23 cellular contexts compared by ENCODE assay signal in the genomic region with DNA sequence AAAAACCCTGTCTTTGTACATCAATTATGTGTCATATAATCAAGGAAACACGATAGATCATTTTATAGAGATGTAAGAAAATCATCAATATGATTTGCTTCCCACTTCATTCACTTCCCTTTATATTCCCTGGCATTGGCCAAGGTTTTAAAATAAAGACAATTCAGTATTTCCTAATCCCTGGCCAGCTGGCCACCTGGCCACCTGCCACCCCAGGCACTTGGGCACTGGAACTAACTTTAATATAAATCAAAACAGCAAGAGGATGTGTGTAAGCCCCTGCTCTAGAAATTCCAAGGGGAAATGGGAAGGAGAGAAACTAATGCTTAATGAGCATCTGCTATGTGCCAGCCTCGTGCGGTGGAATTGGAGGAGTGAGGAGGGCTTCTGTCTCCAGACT. TPM values are rescaled to one million over a fixed set of nuclear protein-coding genes. Genes with fewer than 3 reads are reported as not detected.
A peak's percentile ranks its signal among the peaks of the same experiment; 100 is the strongest.
DNase-seq lines count a peak whose midpoint lies in the region; ATAC-seq, FAIRE-seq and TF ChIP-seq lines count a peak whose summit lies in the region.
"Had no signal": no experiment of that assay in that cellular context is flagged by ENCODE, and none has a peak within 500 bp of the region (broad histone marks: within the 10 kb centered on the region; RNA-seq: fewer than 3 reads in every experiment).

No MANE protein-coding gene starts in this region.

- H3K36me3 Mint-ChIP-seq in central memory CD8-positive, alpha-beta T cell (ENCODE audit: insufficient read depth) = peaks cover 4% of the 10 kb centered on the region
- H3K36me3 Mint-ChIP-seq in nephron (ENCODE audit: low read depth) = no peaks in the 10 kb centered on the region
- H3K36me3 Mint-ChIP-seq: CD8-positive, alpha-beta T cell; T-cell had no signal

- H3K4me1 Mint-ChIP-seq in central memory CD8-positive, alpha-beta T cell = peaks cover 37% of the 10 kb centered on the region
- H3K4me1 Mint-ChIP-seq in nephron = peaks cover 48% of the 10 kb centered on the region

- H4K20me1 ChIP-seq in GM23248 (ENCODE audit: insufficient read depth) = no peaks in the 10 kb centered on the region

- H3K9ac ChIP-seq in GM23248 = no peak overlapping the region
- H3K9ac ChIP-seq: SK-N-SH had no signal

- H2AFZ ChIP-seq in GM23248 = no peak overlapping the region

- intact Hi-C loops in prostate gland (cut with DNase I) = no loop called here

- no peaks in the 10 kb centered on the region for H3K27me3 ChIP-seq in GM23248 (replicated peaks; ENCODE audit: insufficient read depth)
- H3K27me3 ChIP-seq in prostate gland (replicated peaks; ENCODE audit: insufficient read depth) = no peaks in the 10 kb centered on the region

- in situ Hi-C loops in GM23248 (cut with MboI) = no loop called here

- H3K4me3 Mint-ChIP-seq in central memory CD8-positive, alpha-beta T cell = no peak overlapping the region
- no peak overlapping the region for H3K4me3 Mint-ChIP-seq in nephron
- H3K4me3 Mint-ChIP-seq: CD8-positive, alpha-beta T cell; H9; T-cell had no signal

- no peaks in the 10 kb centered on the region for H3K9me2 ChIP-seq in GM23248 (ENCODE audit: insufficient read depth)
- H3K9me2 ChIP-seq: SK-N-SH had no signal

- no peak for TF ChIP-seq POLR2A in prostate gland (IDR thresholded peaks at IDR 0.05)
- TF ChIP-seq POLR2A in GM12892 (IDR thresholded peaks at IDR 0.05; ENCODE audit: low read depth, low read length) = no peak

- H3K4me3 ChIP-seq in GM23248 = no peak overlapping the region
- H3K4me3 ChIP-seq in prostate gland = no peak overlapping the region

- H3K36me3 ChIP-seq in GM23248 (ENCODE audit: low read depth) (no peaks in the 10 kb centered on the region), prostate gland (no peaks in the 10 kb centered on the region)

- peak; percentile 21 for DNase-seq in GM23248
- peak; percentile 15 for DNase-seq in NCI-H446 treated with DMSO at 0.1 percent for 48 hours (lab: John Stamatoyannopoulos, UW)
- DNase-seq in central memory CD8-positive, alpha-beta T cell (ENCODE audit: low spot score in 2 of 2) = no peak
- no peak for DNase-seq in GM19239 (ENCODE audit: insufficient read length, low spot score)
- no peak for DNase-seq in NCI-H2171 treated with DMSO at 0.1 percent for 48 hours (lab: John Stamatoyannopoulos, UW)
- DNase-seq in prostate gland (ENCODE audit: low spot score) = no peak
- no peak for DNase-seq in GM12892 (ENCODE audit: insufficient read length)
- DNase-seq: CD8-positive, alpha-beta T cell; GDM1; IMR-90; Karpas-422; NCI-H1105; NCI-H1694; NCI-H2227 treated with DMSO at 0.1 percent for 48 hours; NCI-H69; Right ventricle myocardium superior; SK-N-SH; T-cell had no signal

- ATAC-seq in central memory CD8-positive, alpha-beta T cell (replicated peaks; ENCODE audit: extremely low read depth, poor library complexity, severe bottlenecking) = no peak
- ATAC-seq: CD8-positive, alpha-beta T cell; Panc1; T-cell had no signal

- H3K27me3 Mint-ChIP-seq in central memory CD8-positive, alpha-beta T cell = no peaks in the 10 kb centered on the region
- H3K27me3 Mint-ChIP-seq in nephron (ENCODE audit: low read depth) = peaks cover 16% of the 10 kb centered on the region
- H3K27me3 Mint-ChIP-seq: T-cell had no signal

- TF ChIP-seq CTCF in nephron (IDR thresholded peaks at IDR 0.05; ENCODE audit: unreplicated experiment in 3 of 3) (no peak), prostate gland (IDR thresholded peaks at IDR 0.05) (no peak)

- FAIRE-seq in GM19239 (lab: Jason Lieb, UNC) (no peak), GM12892 (lab: Jason Lieb, UNC) (no peak)
- FAIRE-seq: D721Med, GM12891 had no signal

- no peaks in the 10 kb centered on the region for H3K9me3 ChIP-seq in GM23248 (ENCODE audit: low read depth)
- H3K9me3 ChIP-seq in prostate gland = no peaks in the 10 kb centered on the region
- H3K9me3 ChIP-seq: SK-N-SH had no signal

- no peaks in the 10 kb centered on the region for H3K9me3 Mint-ChIP-seq in central memory CD8-positive, alpha-beta T cell
- H3K9me3 Mint-ChIP-seq in nephron = no peaks in the 10 kb centered on the region
- H3K9me3 Mint-ChIP-seq: CD8-positive, alpha-beta T cell; H9; T-cell had no signal

- H3K79me2 ChIP-seq in GM23248 (ENCODE audit: insufficient read depth) = no peaks in the 10 kb centered on the region

- H3F3A ChIP-seq in GM23248 (ENCODE audit: insufficient read depth) = 0 out of 2 replicates have a peak, but pooled peaks cover 4% of the 10 kb centered on the region

- peak overlapping the region; percentile 22 for H3K27ac Mint-ChIP-seq in central memory CD8-positive, alpha-beta T cell (ENCODE audit: low read depth)
- peak overlapping the region in 2 of 3 experiments; percentile 6 to 10 for H3K27ac Mint-ChIP-seq in nephron
- H3K27ac Mint-ChIP-seq: CD8-positive, alpha-beta T cell had no signal

- 30 to 43% methylated on average over 3 of the region's 3 CpGs for WGBS in GM23248 (ENCODE audit: low coverage in 1 of 2, low lambda C conversion rate in 2 of 2, missing lambda C conversion rate in 2 of 2), 2 experiments
- 83% methylated on average over 3 of the region's 3 CpGs for whole genome bisulfite sequencing in prostate gland

- peaks cover 10% of the 10 kb centered on the region for H3K4me1 ChIP-seq in GM23248 (ENCODE audit: insufficient read depth)
- peaks cover 3% of the 10 kb centered on the region for H3K4me1 ChIP-seq in prostate gland (replicated peaks)

- H3K4me2 ChIP-seq in GM23248 (ENCODE audit: unreplicated experiment) = no peak overlapping the region
- H3K4me2 ChIP-seq: SK-N-SH had no signal

- H3K27ac ChIP-seq in GM23248 = no peak overlapping the region
- no peak overlapping the region for H3K27ac ChIP-seq in prostate gland

RNA-seq across cellular contexts. Expression of gene TOB1, which starts 58.6 kb away (rescaled TPM):
- total RNA-seq in GM23248 (2014; rRNA removed; shearing (Covaris generic)) = 6.7 and 8.4 TPM in 2 replicates
- polyA plus RNA-seq in GM23248 (2016; fragmentation: Nextera tagmentation; extraction: Ambion mirVana) = 93.8 and 96.4 TPM in 2 replicates
- total RNA-seq in prostate gland = 10 to 100 TPM; 37.1 to 64.7 TPM
- polyA plus RNA-seq in GM12892 (2012; ENCODE audit: missing spikeins) = 13.2 TPM

Comparison
In these comparisons a context has a peak if more than half of its experiments do, and no peak if none do; other contexts are left out.
1. DNase-seq: peak in GM23248 (single experiment) and NCI-H446 treated with DMSO at 0.1 percent for 48 hours (single experiment); none in central memory CD8-positive, alpha-beta T cell (0 of 2), GM19239 (single experiment), NCI-H2171 treated with DMSO at 0.1 percent for 48 hours (single experiment), prostate gland (single experiment) and GM12892 (single experiment).